10 cellular contexts compared by ENCODE assay signal in genomic region chr2:1855150-1855549, GRCh38.
DNase-seq lines count a peak whose midpoint lies in the region; ATAC-seq and TF ChIP-seq lines count a peak whose summit lies in the region.
"Had no signal": no experiment of that assay in that cellular context is flagged by ENCODE, and none has a peak within 500 bp of the region (broad histone marks: within the 10 kb centered on the region; RNA-seq: fewer than 3 reads in every experiment).

No MANE protein-coding gene starts in this region.

- H3K4me1 ChIP-seq in trophoblast cell (ENCODE audit: control insufficient read depth in 1 of 2, insufficient read depth in 2 of 2, low read length in 2 of 2), result peaks cover 0 to 3% of the 10 kb centered on the region in 2 experiments

- peak overlapping the region; percentile 35 for H3K4me2 ChIP-seq in trophoblast cell (ENCODE audit: low read length)

- no CpG with 5 or more reads among the region's 15 CpGs for WGBS in trophoblast cell (ENCODE audit: extremely low coverage, insufficient coverage, insufficient read length)

- H3K9me3 ChIP-seq in trophoblast cell (ENCODE audit: insufficient read depth, low read depth, low read length), result peaks cover 3% of the 10 kb centered on the region

- H2AK5ac ChIP-seq in trophoblast cell (ENCODE audit: low read length), result no peak overlapping the region

- TF ChIP-seq CTCF in endothelial cell (IDR thresholded peaks at IDR 0.05; ENCODE audit: unreplicated experiment), result no peak

- H2AFZ ChIP-seq in trophoblast cell (ENCODE audit: insufficient read depth, low read length, poor library complexity), result no peak overlapping the region

- no peak overlapping the region for H3K4me3 ChIP-seq in H7 (ENCODE audit: insufficient read depth, low read depth, low read length)
- H3K4me3 ChIP-seq in trophoblast cell (ENCODE audit: low read depth, low read length), result no peak overlapping the region

- H2BK5ac ChIP-seq in trophoblast cell (ENCODE audit: low read depth, low read length, poor library complexity), result no peak overlapping the region

- H3K27me3 ChIP-seq in H7 (ENCODE audit: control insufficient read depth, insufficient read depth, low read length), result no peaks in the 10 kb centered on the region; the same call in 1 of the 2 replicates
- no peaks in the 10 kb centered on the region for H3K27me3 ChIP-seq in trophoblast cell (ENCODE audit: insufficient read depth, low read length)

- H3K4me1 Mint-ChIP-seq in endothelial cell (ENCODE audit: unreplicated experiment), result peaks cover 4% of the 10 kb centered on the region

- no peak overlapping the region for H4K12ac ChIP-seq in trophoblast cell (ENCODE audit: low read depth, low read length)

- H3K9me3 Mint-ChIP-seq in endothelial cell (ENCODE audit: unreplicated experiment), result no peaks in the 10 kb centered on the region

- no peak overlapping the region for H3K27ac ChIP-seq in trophoblast cell (ENCODE audit: low read depth, low read length)

- peak overlapping the region; percentile 65 for H3K27ac Mint-ChIP-seq in endothelial cell (ENCODE audit: unreplicated experiment)

- DNase-seq in H7 (peak; percentile 88), NCI-H82 (lab: John Stamatoyannopoulos, UW) (peak; percentile 86), endothelial cell (ENCODE audit: low spot score) (peak; percentile 34), trophoblast cell (no peak), SIG-M5 treated with dmso at 0.1 percent for 504 hours (lab: John Stamatoyannopoulos, UW; ENCODE audit: unreplicated experiment) (no peak), amniotic stem cell (lab: John Stamatoyannopoulos, UW) (no peak), NCI-H2029 treated with DMSO at 0.1 percent for 48 hours (lab: John Stamatoyannopoulos, UW) (no peak)
- DNase-seq: DND-41, NCI-H1048 had no signal

- H2BK12ac ChIP-seq in trophoblast cell (ENCODE audit: low read length), result no peak overlapping the region

- peaks cover 4% of the 10 kb centered on the region for H3K27me3 Mint-ChIP-seq in endothelial cell (ENCODE audit: unreplicated experiment)

- peak overlapping the region; percentile 86 for H3K4me3 Mint-ChIP-seq in endothelial cell (ENCODE audit: unreplicated experiment)

- no peak overlapping the region for H3K4ac ChIP-seq in trophoblast cell (ENCODE audit: low read depth, low read length)

- H3K14ac ChIP-seq in trophoblast cell (ENCODE audit: low read length), result no peak overlapping the region

- no peak overlapping the region for H4K8ac ChIP-seq in trophoblast cell (ENCODE audit: low read depth, low read length)

- H3K79me2 ChIP-seq in trophoblast cell (ENCODE audit: control insufficient read depth, insufficient read depth, low read length, poor library complexity), result no peaks in the 10 kb centered on the region

- no peak overlapping the region for H4K91ac ChIP-seq in trophoblast cell (ENCODE audit: low read depth, low read length)

- ATAC-seq in GM21717 (IDR thresholded peaks at IDR 0.05; ENCODE audit: unreplicated experiment), result no peak

- H2BK120ac ChIP-seq in trophoblast cell (ENCODE audit: insufficient read depth, low read length, poor library complexity), result no peak overlapping the region

- no peak overlapping the region for H3K9ac ChIP-seq in trophoblast cell (ENCODE audit: low read length)

- H3K36me3 Mint-ChIP-seq in endothelial cell (ENCODE audit: low read depth, unreplicated experiment), result peaks cover 5% of the 10 kb centered on the region

- H3K23ac ChIP-seq in trophoblast cell (ENCODE audit: low read length), result no peak overlapping the region

- H3K36me3 ChIP-seq in H7 (replicated peaks; ENCODE audit: control insufficient read depth, insufficient read depth, low read length) (no peaks in the 10 kb centered on the region), trophoblast cell (ENCODE audit: control insufficient read depth in 1 of 2, insufficient read depth in 2 of 2, low read length in 2 of 2) (no peaks in the 10 kb centered on the region)

- H3K18ac ChIP-seq in trophoblast cell (ENCODE audit: low read length), result no peak overlapping the region

- H3K79me1 ChIP-seq in trophoblast cell (ENCODE audit: low read length), result no peaks in the 10 kb centered on the region

Comparison
In these comparisons a context has a peak if more than half of its experiments do, and no peak if none do; other contexts are left out.
1. DNase-seq: peak in H7 (single experiment), NCI-H82 (single experiment) and endothelial cell (single experiment); none in trophoblast cell (0 of 2), SIG-M5 treated with dmso at 0.1 percent for 504 hours (single experiment), amniotic stem cell (single experiment) and NCI-H2029 treated with DMSO at 0.1 percent for 48 hours (single experiment).